24 cellular contexts compared by ENCODE assay signal in genomic region chr10:3481000-3481335, GRCh38.
"Had no signal": no experiment of that assay in that cellular context is flagged by ENCODE, and none has a peak within 500 bp of the region (broad histone marks: within the 10 kb centered on the region; RNA-seq: fewer than 3 reads in every experiment).

No MANE protein-coding gene starts in this region.

- DNase-seq: MG63, NCI-H1092, NCI-H1105 treated with DMSO at 0.1 percent for 48 hours, NCI-H1417 treated with DMSO at 0.1 percent for 48 hours, NCI-H146, NCI-H1694 treated with DMSO at 0.1 percent for 48 hours, NCI-H1930, NCI-H2081, NCI-H2107, NCI-H2227 treated with DMSO at 0.1 percent for 48 hours, NCI-H510A, NCI-H524 treated with DMSO at 0.1 percent for 48 hours, NCI-H69, NCI-H774, OCI-M1, PC-9, SHP77 treated with DMSO at 0.1 percent for 48 hours, SJCRH30 had no signal

- H3K9me3 ChIP-seq: MG63, Peyer's patch, SJCRH30 had no signal

- ATAC-seq: K562, Right ventricle myocardium inferior, SK-N-SH treated with all-trans-retinoic acid at 6 μM for 48 hours had no signal

- H3K27ac ChIP-seq: KMS-11, SJCRH30 had no signal

- H3K4me3 Mint-ChIP-seq: IgD-negative memory B cell had no signal

- H3K4me2 ChIP-seq: KMS-11 had no signal

- H3K36me3 ChIP-seq: MG63, Peyer's patch, SJCRH30 had no signal

- H3K27me3 ChIP-seq: MG63, Peyer's patch, SJCRH30 had no signal

- H3K27ac Mint-ChIP-seq: IgD-negative memory B cell had no signal

- H2AFZ ChIP-seq: PC-9 had no signal

- H3K4me1 ChIP-seq: SJCRH30 had no signal

- H3K9ac ChIP-seq: KMS-11 had no signal

- H3K4me3 ChIP-seq: K562, MG63, PC-9, Peyer's patch, SJCRH30 had no signal
